Comparison of ENCODE assay signal across 1 cellular context in genomic region chr3:158460929-158461328, GRCh38.
A peak's percentile ranks its signal among the peaks of the same experiment; 100 is the strongest.
TF ChIP-seq lines count a peak whose summit lies in the region.

No MANE protein-coding gene starts in this region.

TF ChIP-seq in IMR-90, 13 proteins besides CTCF, POLR2A, EP300 and RAD21:
- TF ChIP-seq FOS (IDR thresholded peaks at IDR 0.05; ENCODE audit: low read depth, low read length) (no peak), ELK1 (IDR thresholded peaks at IDR 0.05; ENCODE audit: borderline replicate concordance, low read depth, low read length) (no peak), CEBPB (IDR thresholded peaks at IDR 0.05; ENCODE audit: low read depth, low read length) (peak; percentile 35; the same call in 1 of the 2 replicates)
